Comparison of ENCODE assay signal across 21 cellular contexts in the genomic region with DNA sequence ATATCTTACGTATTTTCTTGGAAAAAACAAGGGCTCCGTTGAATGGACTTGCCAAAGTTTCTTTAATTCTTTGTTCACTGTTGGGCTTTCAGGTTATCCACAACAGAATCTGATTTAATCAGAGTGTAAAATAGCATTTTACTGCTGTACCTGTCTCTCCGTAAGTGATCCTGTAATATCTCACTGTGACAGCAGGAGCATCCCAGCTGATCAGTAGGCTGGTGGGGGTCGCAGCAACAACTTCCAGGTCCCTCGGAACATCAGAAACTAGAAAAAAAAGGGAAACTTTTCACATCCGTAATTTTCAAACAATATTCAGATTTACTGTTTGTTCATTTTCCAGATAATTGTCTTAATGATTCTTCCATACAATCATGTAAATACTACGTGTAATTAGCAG. TPM values are rescaled to one million over a fixed set of nuclear protein-coding genes. Genes with fewer than 3 reads are reported as not detected.
DNase-seq lines count a peak whose midpoint lies in the region; ATAC-seq and TF ChIP-seq lines count a peak whose summit lies in the region.
"Had no signal": no experiment of that assay in that cellular context is flagged by ENCODE, and none has a peak within 500 bp of the region (broad histone marks: within the 10 kb centered on the region; RNA-seq: fewer than 3 reads in every experiment).

No MANE protein-coding gene starts in this region.

- no peak overlapping the region for H2BK120ac ChIP-seq in mesenchymal stem cell (ENCODE audit: low read depth, low read length)

- H3K14ac ChIP-seq in mesenchymal stem cell (ENCODE audit: low read length in 2 of 2) = no peak overlapping the region

- no peak overlapping the region for H2AFZ ChIP-seq in Karpas-422 (ENCODE audit: low read length)
- H2AFZ ChIP-seq in mesenchymal stem cell (ENCODE audit: low read depth, low read length) = no peak overlapping the region
- no peak overlapping the region for H2AFZ ChIP-seq in smooth muscle cell (ENCODE audit: low read depth)

- H3K36me3 ChIP-seq in A673 (ENCODE audit: insufficient read depth, low read length, poor library complexity, severe bottlenecking) (peaks cover 96% of the 10 kb centered on the region), Karpas-422 (ENCODE audit: insufficient read depth, low read length) (no peaks in the 10 kb centered on the region), mesenchymal stem cell (ENCODE audit: control insufficient read depth in 1 of 2, insufficient read depth in 2 of 2, low read depth in 1 of 2, low read length in 2 of 2) (peaks cover 48 to 95% of the 10 kb centered on the region in 2 experiments), smooth muscle cell (ENCODE audit: low read depth) (peaks cover 70% of the 10 kb centered on the region)
- H3K36me3 ChIP-seq: BE2C, HAP-1 had no signal

- no peak overlapping the region for H3K4ac ChIP-seq in mesenchymal stem cell (ENCODE audit: low read depth in 1 of 2, low read length in 2 of 2)

- H4K20me1 ChIP-seq in Karpas-422 (ENCODE audit: insufficient read depth, low read depth, low read length) = no peaks in the 10 kb centered on the region
- H4K20me1 ChIP-seq in smooth muscle cell (ENCODE audit: low read depth) = peaks cover 100% of the 10 kb centered on the region

- no peak overlapping the region for H2AK5ac ChIP-seq in mesenchymal stem cell (ENCODE audit: low read length, severe bottlenecking)

- no peak overlapping the region for H3K4me3 ChIP-seq in A673 (ENCODE audit: low read depth, low read length, poor library complexity, severe bottlenecking)
- H3K4me3 ChIP-seq in Karpas-422 (ENCODE audit: low read length) = no peak overlapping the region
- H3K4me3 ChIP-seq in mesenchymal stem cell (ENCODE audit: insufficient read depth in 1 of 2, low read depth in 1 of 2, low read length in 2 of 2) = no peak overlapping the region
- H3K4me3 ChIP-seq in smooth muscle cell = no peak overlapping the region
- H3K4me3 ChIP-seq: HAP-1, K562 had no signal

- no peak overlapping the region for H4K91ac ChIP-seq in mesenchymal stem cell (ENCODE audit: low read length)

- H3K9me3 ChIP-seq in A673 (ENCODE audit: low read depth, low read length, poor library complexity, severe bottlenecking) (no peaks in the 10 kb centered on the region), Karpas-422 (ENCODE audit: low read length) (no peaks in the 10 kb centered on the region), mesenchymal stem cell (ENCODE audit: control insufficient read depth, low read length) (no peaks in the 10 kb centered on the region), smooth muscle cell (replicated peaks; ENCODE audit: low read depth) (no peaks in the 10 kb centered on the region)
- H3K9me3 ChIP-seq: BE2C, HAP-1 had no signal

- CTCF ChIA-PET in A673 (lab: Charles Lee) = no interaction called here

- H3K4me2 ChIP-seq in Karpas-422 (ENCODE audit: low read depth, low read length, poor library complexity, severe bottlenecking) (no peak overlapping the region), mesenchymal stem cell (ENCODE audit: low read length, poor library complexity, severe bottlenecking) (no peak overlapping the region), smooth muscle cell (no peak overlapping the region)

- TF ChIP-seq CTCF in A673 (conservative IDR thresholded peaks at IDR 0.05; ENCODE audit: low read depth, low read length) = no peak
- no peak for TF ChIP-seq CTCF in smooth muscle cell (IDR thresholded peaks at IDR 0.05; ENCODE audit: borderline replicate concordance, insufficient read depth, poor library complexity, severe bottlenecking)

- H2BK15ac ChIP-seq in mesenchymal stem cell (ENCODE audit: low read depth, poor library complexity, severe bottlenecking) = no peak overlapping the region

- H3K4me1 ChIP-seq in A673 (ENCODE audit: insufficient read depth, low read length, poor library complexity, severe bottlenecking) (no peaks in the 10 kb centered on the region), Karpas-422 (ENCODE audit: low read length) (no peaks in the 10 kb centered on the region), mesenchymal stem cell (ENCODE audit: control insufficient read depth, insufficient read depth, low read depth, low read length) (peaks cover 4% of the 10 kb centered on the region), smooth muscle cell (ENCODE audit: low read depth) (no peaks in the 10 kb centered on the region)
- H3K4me1 ChIP-seq: BE2C had no signal

- ATAC-seq in GM21619 (IDR thresholded peaks at IDR 0.05; ENCODE audit: unreplicated experiment) (no peak), HG03108 (IDR thresholded peaks at IDR 0.05; ENCODE audit: unreplicated experiment) (no peak)
- ATAC-seq: K562 had no signal

- H4K8ac ChIP-seq in mesenchymal stem cell (ENCODE audit: low read length) = no peak overlapping the region

- peaks cover 83% of the 10 kb centered on the region for H3F3A ChIP-seq in smooth muscle cell (ENCODE audit: low read depth)

- H3K9me2 ChIP-seq in Karpas-422 (replicated peaks; ENCODE audit: insufficient read depth, low read length) = no peaks in the 10 kb centered on the region

- no peak for DNase-seq in A673 (ENCODE audit: low spot score)
- peak; percentile 2 for DNase-seq in Karpas-422
- DNase-seq in mesenchymal stem cell = no peak
- no peak for DNase-seq in smooth muscle cell (lab: John Stamatoyannopoulos, UW; ENCODE audit: unreplicated experiment)
- DNase-seq in iPS-NIHi11 (ENCODE audit: low spot score) = no peak
- DNase-seq: 8988T; ACHN; BE2C; C1 segment of cervical spinal cord; CD4-positive, CD25-positive, alpha-beta regulatory T cell; CD8-positive, alpha-beta memory T cell; COR-L47; DMS153; DMS79; GDM1; IMR-90 had no signal

- H3K9ac ChIP-seq in Karpas-422 (ENCODE audit: low read length) = no peak overlapping the region
- peak overlapping the region; percentile 66 for H3K9ac ChIP-seq in mesenchymal stem cell (ENCODE audit: low read length)
- no peak overlapping the region for H3K9ac ChIP-seq in smooth muscle cell (ENCODE audit: low read depth)

- POLR2A ChIA-PET in A673 (lab: Charles Lee; ENCODE audit: low non-redundant PET) = no interaction called here

- H3K23ac ChIP-seq in mesenchymal stem cell (ENCODE audit: low read length in 2 of 2) = no peak overlapping the region

- H3K18ac ChIP-seq in mesenchymal stem cell (ENCODE audit: low read depth in 1 of 2, low read length in 2 of 2) = no peak overlapping the region

- no peak overlapping the region for H2BK5ac ChIP-seq in mesenchymal stem cell (ENCODE audit: low read depth, low read length, poor library complexity, severe bottlenecking)

- 97% methylated on average over 4 of the region's 7 CpGs for WGBS in mesenchymal stem cell
- 81% methylated on average over 7 of the region's 7 CpGs for WGBS in smooth muscle cell (ENCODE audit: low lambda C conversion rate)

- H3K27me3 ChIP-seq in A673 (replicated peaks; ENCODE audit: insufficient read depth, low read depth, low read length, poor library complexity) (no peaks in the 10 kb centered on the region), Karpas-422 (ENCODE audit: low read length) (no peaks in the 10 kb centered on the region), mesenchymal stem cell (ENCODE audit: control insufficient read depth in 1 of 2, insufficient read depth in 1 of 2, low read length in 2 of 2) (no peaks in the 10 kb centered on the region), smooth muscle cell (ENCODE audit: low read depth) (no peaks in the 10 kb centered on the region)
- H3K27me3 ChIP-seq: BE2C had no signal

- BruUV-seq in A673 (replicated peaks; lab: Mats Ljungman, UMichigan) = no TSS peak

- intact Hi-C loops in A673 (cut with micrococcal nuclease; ENCODE audit: unreplicated experiment) = loop anchor here (5.0 kb wide), 1 partner anchor 38 kb away; no protein-coding TSS in a partner anchor

- H3K79me1 ChIP-seq in mesenchymal stem cell (replicated peaks; ENCODE audit: low read length, poor library complexity, severe bottlenecking) = peaks cover 4% of the 10 kb centered on the region

- no peaks in the 10 kb centered on the region for H3K79me2 ChIP-seq in Karpas-422 (ENCODE audit: low read length)
- peaks cover 4% of the 10 kb centered on the region for H3K79me2 ChIP-seq in smooth muscle cell (ENCODE audit: low read depth)

- peak overlapping the region; percentile 38 for H3K27ac ChIP-seq in A673 (ENCODE audit: low read depth, low read length, poor library complexity, severe bottlenecking)
- H3K27ac ChIP-seq in Karpas-422 (ENCODE audit: low read length) = no peak overlapping the region
- peak overlapping the region; percentile 14 for H3K27ac ChIP-seq in mesenchymal stem cell (ENCODE audit: low read length, poor library complexity, severe bottlenecking)
- peak overlapping the region; percentile 84 for H3K27ac ChIP-seq in smooth muscle cell (ENCODE audit: low read depth)
- H3K27ac ChIP-seq: HL-60 had no signal

- H2BK12ac ChIP-seq in mesenchymal stem cell (ENCODE audit: low read length in 2 of 2) = no peak overlapping the region

RNA-seq across cellular contexts. Expression of gene FN1, which starts 51.2 kb away (rescaled TPM):
- 1,570 and 2,058 TPM in 2 replicates for total RNA-seq in A673 (2021)
- 0.32 and 0.67 TPM in 2 replicates for total RNA-seq in Karpas-422 (2014; rRNA removed; shearing (Covaris generic); ENCODE audit: low replicate concordance)
- 1,493 TPM for polyA plus RNA-seq in mesenchymal stem cell (2013, experiment 1 of 2)
- 1,327 TPM for polyA plus RNA-seq in mesenchymal stem cell (2013, experiment 2 of 2)
- total RNA-seq in smooth muscle cell = 21,173 and 21,295 TPM in 2 replicates
- 8,934 and 10,917 TPM in 2 replicates for polyA plus RNA-seq in smooth muscle cell

Comparison
In these comparisons a context has a peak if more than half of its experiments do, and no peak if none do; other contexts are left out.
1. RNA of gene FN1, which starts 51.2 kb away (total RNA-seq): 21,173 to 21,295 TPM in smooth muscle cell and 1,570 to 2,058 TPM in A673; 0.32 to 0.67 TPM in Karpas-422; every median in the first group is over 100 times any median in the second.